ENCODE assay signal across 9 cellular contexts in genomic region chr6:70310063-70310694, GRCh38. TPM values are rescaled to one million over a fixed set of nuclear protein-coding genes. Genes with fewer than 3 reads are reported as not detected.
DNase-seq lines count a peak whose midpoint lies in the region; ATAC-seq, FAIRE-seq and TF ChIP-seq lines count a peak whose summit lies in the region.
"Had no signal": no experiment of that assay in that cellular context is flagged by ENCODE, and none has a peak within 500 bp of the region (broad histone marks: within the 10 kb centered on the region; RNA-seq: fewer than 3 reads in every experiment).

No MANE protein-coding gene starts in this region.

- no peak overlapping the region for H3K4me3 Mint-ChIP-seq in stimulated activated effector memory CD8-positive, alpha-beta T cell treated with anti-CD3 and anti-CD28 coated beads, Interleukin-12 subunit alpha, Interleukin-12 subunit beta, amount 100 ng/mL, for 72 hours

- no peak for DNase-seq in D721Med (ENCODE audit: insufficient read length, low spot score)
- DNase-seq in RWPE2 (ENCODE audit: low spot score), result no peak
- peak; percentile 61 for DNase-seq in fibroblast of mammary gland (ENCODE audit: low read depth)
- DNase-seq in renal cortical epithelial cell (ENCODE audit: low read depth), result peak; percentile 74
- DNase-seq in GM19239 (ENCODE audit: insufficient read length, low spot score), result no peak
- no peak for DNase-seq in effector CD4-positive, alpha-beta T cell
- no peak for DNase-seq in stimulated activated effector memory CD8-positive, alpha-beta T cell treated with anti-CD3 and anti-CD28 coated beads, Interleukin-12 subunit alpha, Interleukin-12 subunit beta, amount 100 ng/mL, for 72 hours (ENCODE audit: low spot score in 2 of 2)

- no peaks in the 10 kb centered on the region for H3K4me1 ChIP-seq in RWPE2 (ENCODE audit: insufficient read depth, poor library complexity, severe bottlenecking)

- TF ChIP-seq CTCF in D721Med (IDR thresholded peaks at IDR 0.05; ENCODE audit: insufficient read depth, missing control alignments) (peak; percentile 83), RWPE2 (IDR thresholded peaks at IDR 0.05; ENCODE audit: poor library complexity, severe bottlenecking) (peak; percentile 79), fibroblast of mammary gland (conservative IDR thresholded peaks at IDR 0.05; ENCODE audit: control insufficient read depth, insufficient read depth, low read depth, low read length) (peak; percentile 65)

- H3K27ac Mint-ChIP-seq in stimulated activated effector memory CD8-positive, alpha-beta T cell treated with anti-CD3 and anti-CD28 coated beads, Interleukin-12 subunit alpha, Interleukin-12 subunit beta, amount 100 ng/mL, for 72 hours, result no peak overlapping the region

- peaks cover 82% of the 10 kb centered on the region for H3K27me3 ChIP-seq in RWPE2 (ENCODE audit: insufficient read depth, poor library complexity, severe bottlenecking)

- FAIRE-seq in D721Med (lab: Jason Lieb, UNC), result peak; percentile 92
- FAIRE-seq in GM19239 (lab: Jason Lieb, UNC), result no peak

- H3K36me3 ChIP-seq in RWPE2 (ENCODE audit: low read depth), result no peaks in the 10 kb centered on the region

- H3K27ac ChIP-seq in RWPE2 (ENCODE audit: poor library complexity, severe bottlenecking), result no peak overlapping the region

- ATAC-seq in HG02885 (IDR thresholded peaks at IDR 0.05; ENCODE audit: poor library complexity, unreplicated experiment) (peak; percentile 39), RWPE2 (ENCODE audit: low read depth) (0 out of 3 replicates have a peak, but pooled peaks have one; percentile 32)
- ATAC-seq in stimulated activated effector memory CD8-positive, alpha-beta T cell treated with anti-CD3 and anti-CD28 coated beads, Interleukin-12 subunit alpha, Interleukin-12 subunit beta, amount 100 ng/mL, for 72 hours, result no peak

- H3K9me3 ChIP-seq in RWPE2 (ENCODE audit: severe bottlenecking), result no peaks in the 10 kb centered on the region

- no peak overlapping the region for H3K4me3 ChIP-seq in RWPE2 (ENCODE audit: severe bottlenecking)
- no peak overlapping the region for H3K4me3 ChIP-seq in fibroblast of mammary gland (ENCODE audit: control insufficient read depth, low read depth, low read length)

- no peaks in the 10 kb centered on the region for H3K36me3 Mint-ChIP-seq in stimulated activated effector memory CD8-positive, alpha-beta T cell treated with anti-CD3 and anti-CD28 coated beads, Interleukin-12 subunit alpha, Interleukin-12 subunit beta, amount 100 ng/mL, for 72 hours

- no peaks in the 10 kb centered on the region for H3K9me3 Mint-ChIP-seq in stimulated activated effector memory CD8-positive, alpha-beta T cell treated with anti-CD3 and anti-CD28 coated beads, Interleukin-12 subunit alpha, Interleukin-12 subunit beta, amount 100 ng/mL, for 72 hours

- H3K4me1 Mint-ChIP-seq in stimulated activated effector memory CD8-positive, alpha-beta T cell treated with anti-CD3 and anti-CD28 coated beads, Interleukin-12 subunit alpha, Interleukin-12 subunit beta, amount 100 ng/mL, for 72 hours, result no peaks in the 10 kb centered on the region

RNA-seq across cellular contexts. Expression of gene COL9A1, which starts 7.3 kb away (rescaled TPM):
- total RNA-seq in renal cortical epithelial cell, result not detected in 2 replicates
- total RNA-seq: mononuclear cell had no signal

Comparison
In these comparisons a context has a peak if more than half of its experiments do, and no peak if none do; other contexts are left out.
1. DNase-seq: peak in fibroblast of mammary gland (single experiment) and renal cortical epithelial cell (single experiment); none in D721Med (single experiment), RWPE2 (single experiment), GM19239 (single experiment), effector CD4-positive, alpha-beta T cell (single experiment) and stimulated activated effector memory CD8-positive, alpha-beta T cell treated with anti-CD3 and anti-CD28 coated beads, Interleukin-12 subunit alpha, Interleukin-12 subunit beta, amount 100 ng/mL, for 72 hours (0 of 2).
2. Peak in every context shown above with its lines, with median percentiles within 50 percentile points of each other: CTCF ChIP-seq.